ENCODE assay signal across 8 cellular contexts in the genomic region with DNA sequence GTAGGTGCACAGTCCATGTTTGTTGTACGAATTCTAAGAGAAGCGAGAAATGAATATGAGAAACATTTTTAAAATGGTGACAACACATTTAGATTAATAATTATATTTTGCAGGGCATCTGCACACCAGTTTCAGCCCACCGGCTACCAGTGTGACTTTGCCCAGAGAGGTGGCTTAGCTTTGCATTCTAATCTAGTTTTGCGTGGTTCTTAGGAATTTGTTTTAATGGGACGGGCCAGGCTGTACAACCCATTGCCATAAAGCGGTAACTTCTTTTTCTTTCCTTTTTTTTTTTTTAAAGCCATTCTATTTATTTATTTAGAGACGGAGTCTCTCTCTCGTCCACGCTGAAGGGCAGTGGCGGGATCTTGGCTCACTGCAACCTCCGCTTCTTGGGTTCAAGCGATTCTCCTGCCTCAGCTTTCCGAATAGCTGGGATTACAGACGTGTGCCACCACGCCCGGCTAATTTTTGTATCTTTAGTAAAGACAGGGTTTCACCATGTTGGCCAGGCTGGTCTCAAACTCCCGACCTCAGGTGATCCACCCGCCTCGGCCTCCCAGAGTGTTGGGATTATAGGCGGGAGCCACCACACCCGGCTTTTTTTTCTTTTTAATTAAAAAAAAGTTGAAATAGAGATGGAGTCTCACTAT. TPM values are rescaled to one million over a fixed set of nuclear protein-coding genes. Genes with fewer than 3 reads are reported as not detected.
DNase-seq lines count a peak whose midpoint lies in the region; ATAC-seq and TF ChIP-seq lines count a peak whose summit lies in the region.

No MANE protein-coding gene starts in this region.

- peak overlapping the region; percentile 95 for H3K4me3 Mint-ChIP-seq in CD8-positive, alpha-beta T cell

- H3K27ac ChIP-seq in CD8-positive, alpha-beta T cell (ENCODE audit: low read depth, low read length) = peak overlapping the region; percentile 93
- H3K27ac ChIP-seq in RWPE1 (peak overlapping the region; percentile 92), esophagus muscularis mucosa (replicated peaks in 1 of 4) (peak overlapping the region; percentile 89 to 97 (median 95)), ovary (peak overlapping the region; percentile 85 to 90)

- TF ChIP-seq POLR2A in esophagus muscularis mucosa (IDR thresholded peaks at IDR 0.05; ENCODE audit: low read depth) (no peak), ovary (IDR thresholded peaks at IDR 0.05) (no peak)

- no peak for ATAC-seq in CD8-positive, alpha-beta T cell
- no peak for ATAC-seq in HG02884 (IDR thresholded peaks at IDR 0.05; ENCODE audit: unreplicated experiment)

- POLR2A ChIA-PET in CD8-positive, alpha-beta T cell (lab: Charles Lee) = interaction anchor here (0.6 to 1.5 kb wide), 4 partner anchors 9 to 1548 kb away, joined by 3 to 10 read pairs (median 3); a partner anchor contains a TSS
- POLR2A ChIA-PET in RWPE1 (lab: Yijun Ruan, JAX; ENCODE audit: low non-redundant PET) = interaction anchor here (2.0 kb wide), 2 partner anchors 42 to 67 kb away, joined by 10 to 14 read pairs; no protein-coding TSS in a partner anchor

- H3K36me3 Mint-ChIP-seq in CD8-positive, alpha-beta T cell = peaks cover 38% of the 10 kb centered on the region

- 60% methylated on average over 21 of the region's 21 CpGs for WGBS in esophagus muscularis mucosa
- 46 to 63% (median 57%) methylated on average over 21 of the region's 21 CpGs for WGBS in ovary, 3 donors

- no peaks in the 10 kb centered on the region for H3K27me3 Mint-ChIP-seq in CD8-positive, alpha-beta T cell (ENCODE audit: low read depth)

- TF ChIP-seq EP300 in esophagus muscularis mucosa (IDR thresholded peaks at IDR 0.05) = no peak
- no peak for TF ChIP-seq EP300 in ovary (IDR thresholded peaks at IDR 0.05)

- no peaks in the 10 kb centered on the region for H3K9me3 ChIP-seq in CD8-positive, alpha-beta T cell (ENCODE audit: low read length)
- H3K9me3 ChIP-seq in esophagus muscularis mucosa (no peaks in the 10 kb centered on the region), ovary (peaks cover 0 to 4% of the 10 kb centered on the region in 2 donors)

- peak overlapping the region; percentile 94 for H3K4me3 ChIP-seq in CD8-positive, alpha-beta T cell (ENCODE audit: low read depth, low read length)
- H3K4me3 ChIP-seq in esophagus muscularis mucosa = peak overlapping the region; percentile 75 to 97 (median 96)
- peak overlapping the region; percentile 82 for H3K4me3 ChIP-seq in ovary

- peaks cover 19% of the 10 kb centered on the region for H3K4me1 ChIP-seq in CD8-positive, alpha-beta T cell (ENCODE audit: insufficient read depth, low read length)
- H3K4me1 ChIP-seq in esophagus muscularis mucosa (peaks cover 17 to 39% (median 36%) of the 10 kb centered on the region in 4 donors), ovary (ENCODE audit: insufficient read depth) (peaks cover 4% of the 10 kb centered on the region)

- H3K9me3 Mint-ChIP-seq in CD8-positive, alpha-beta T cell = peaks cover 4% of the 10 kb centered on the region

- intact Hi-C loops in CD8-positive, alpha-beta T cell (cut with DNase I, micrococcal nuclease) = no loop called here
- intact Hi-C loops in esophagus muscularis mucosa (cut with DNase I) (loop anchor here (5.0 kb wide), 1 partner anchor 57 kb away; a partner anchor contains a TSS), ovary (cut with DNase I) (loop anchor here in 1 of 4 donors (10.0 kb wide), 1 partner anchor 55 kb away; a partner anchor contains a TSS)

- no peaks in the 10 kb centered on the region for H3K27me3 ChIP-seq in CD8-positive, alpha-beta T cell (ENCODE audit: insufficient read depth, low read length)
- no peaks in the 10 kb centered on the region for H3K27me3 ChIP-seq in esophagus muscularis mucosa
- no peaks in the 10 kb centered on the region for H3K27me3 ChIP-seq in ovary

- no peak for DNase-seq in CD8-positive, alpha-beta T cell
- DNase-seq in RWPE1 (ENCODE audit: low spot score) = no peak
- no peak for DNase-seq in esophagus muscularis mucosa (ENCODE audit: extremely low spot score)
- DNase-seq in ovary = peak in 1 of 5 donors; percentile 13
- no peak for DNase-seq in activated CD4-positive, CD25-positive, alpha-beta regulatory T cell (lab: John Stamatoyannopoulos, UW)
- no peak for DNase-seq in ACHN
- no peak for DNase-seq in cerebellar cortex (ENCODE audit: low spot score)

- no peaks in the 10 kb centered on the region for H3K36me3 ChIP-seq in CD8-positive, alpha-beta T cell (ENCODE audit: insufficient read depth, low read length)
- H3K36me3 ChIP-seq in esophagus muscularis mucosa = peaks cover 0 to 18% (median 0%) of the 10 kb centered on the region in 4 donors
- no peaks in the 10 kb centered on the region for H3K36me3 ChIP-seq in ovary

- no peak for TF ChIP-seq CTCF in CD8-positive, alpha-beta T cell (IDR thresholded peaks at IDR 0.05)
- TF ChIP-seq CTCF in RWPE1 (conservative IDR thresholded peaks at IDR 0.05; ENCODE audit: low read depth) (no peak), esophagus muscularis mucosa (IDR thresholded peaks at IDR 0.05) (no peak), ovary (IDR thresholded peaks at IDR 0.05) (no peak)

- CTCF ChIA-PET in CD8-positive, alpha-beta T cell (lab: Charles Lee) = no interaction called here
- CTCF ChIA-PET in RWPE1 (lab: Yijun Ruan, JAX) = interaction anchor here (0.6 to 2.1 kb wide), 5 partner anchors 13 to 813 kb away, joined by 3 to 9 read pairs (median 5); no protein-coding TSS in a partner anchor

- peaks cover 48% of the 10 kb centered on the region for H3K4me1 Mint-ChIP-seq in CD8-positive, alpha-beta T cell (ENCODE audit: low read depth)

- in situ Hi-C loops in ACHN (cut with HindIII; ENCODE audit: low pct_ligation_motif_present, low pct_unique_long_range_greater_than_20kb, low sequenced_read_pairs) = no loop called here

- peak overlapping the region; percentile 98 for H3K27ac Mint-ChIP-seq in CD8-positive, alpha-beta T cell

RNA-seq across cellular contexts. Expression of a gene that starts 0.8 kb away (rescaled TPM):
- total RNA-seq in CD8-positive, alpha-beta T cell = 1 to 10 TPM; 4.0 to 6.3 TPM
- total RNA-seq in esophagus muscularis mucosa (10 to 100 TPM; 38.3 to 56.3 (median 47.3) TPM), ovary (10 to 100 TPM; 27.1 to 66.0 (median 52.1) TPM)
- 10 to 100 TPM; 73.7 to 89.2 TPM for polyA plus RNA-seq in ovary

RNA-seq across cellular contexts. Expression of a gene that starts 28.7 kb away (rescaled TPM):
- total RNA-seq in CD8-positive, alpha-beta T cell = not detected
- total RNA-seq in esophagus muscularis mucosa (not detected), ovary (not detected)
- not detected for polyA plus RNA-seq in ovary

RNA-seq across cellular contexts. Expression of a gene that starts 55.7 kb away (rescaled TPM):
- 1 to 10 TPM in 1 of 2 experiments, under 1 TPM in 1; 0.84 to 2.3 TPM for total RNA-seq in CD8-positive, alpha-beta T cell
- total RNA-seq in esophagus muscularis mucosa = 10 to 100 TPM; 27.5 to 52.2 (median 42.3) TPM
- 10 to 100 TPM; 23.1 to 72.7 (median 45.5) TPM for total RNA-seq in ovary
- 10 to 100 TPM; 17.0 to 27.0 TPM for polyA plus RNA-seq in ovary

Comparison
In these comparisons a context has a peak if more than half of its experiments do, and no peak if none do; other contexts are left out.
1. RNA of a gene that starts 55.7 kb away (total RNA-seq): 27.5 to 52.2 TPM in esophagus muscularis mucosa and 23.1 to 72.7 TPM in ovary; 0.84 to 2.3 TPM in CD8-positive, alpha-beta T cell; every median in the first group is over 4 times any median in the second.
2. Peak in every context shown above with its lines, with median percentiles within 50 percentile points of each other: H3K27ac ChIP-seq and H3K4me3 ChIP-seq.